ENCODE assay signal across 1 cellular context in genomic region chr20:58907481-58908137, GRCh38.
TF ChIP-seq lines count a peak whose summit lies in the region.

No MANE protein-coding gene starts in this region.

TF ChIP-seq in SK-N-SH, 30 proteins besides CTCF, POLR2A, EP300 and RAD21 (continued from another document):
- peak; percentile 67 for TF ChIP-seq PBX3 (IDR thresholded peaks at IDR 0.05)
- TF ChIP-seq TEAD4 (IDR thresholded peaks at IDR 0.05; ENCODE audit: borderline replicate concordance, insufficient read depth) = no peak
- TF ChIP-seq RFX5 (IDR thresholded peaks at IDR 0.05; ENCODE audit: low read length) = peak; percentile 92
- peak; percentile 48 for TF ChIP-seq TCF12 (IDR thresholded peaks at IDR 0.05)
- no peak for TF ChIP-seq YY1 (IDR thresholded peaks at IDR 0.05; ENCODE audit: low read depth)
